8 cellular contexts compared by ENCODE assay signal in genomic region chr7:66672432-66673123, GRCh38. TPM values are rescaled to one million over a fixed set of nuclear protein-coding genes. Genes with fewer than 3 reads are reported as not detected.
DNase-seq lines count a peak whose midpoint lies in the region; ATAC-seq and TF ChIP-seq lines count a peak whose summit lies in the region.
"Not testable (repeated sequence)": the region's sequence is repeated elsewhere in the genome, so short reads cannot be mapped to it uniquely, and the experiment has no call there.

No MANE protein-coding gene starts in this region.

- peak overlapping the region; percentile 37; the same call in 1 of the 2 replicates for H3K27ac ChIP-seq in ACC112 (ENCODE audit: low read depth, low read length)
- peak overlapping the region; percentile 52; the same call in 1 of the 2 replicates for H3K27ac ChIP-seq in IMR-90 (ENCODE audit: insufficient read depth, low read length)
- H3K27ac ChIP-seq in foreskin keratinocyte, left lung: not testable (repeated sequence)

- not testable (repeated sequence) for H3K4me3 ChIP-seq in ACC112 (ENCODE audit: low read depth, low read length); IMR-90 (ENCODE audit: insufficient read depth, low read depth, low read length); left lung

- not testable (repeated sequence) for H3K23ac ChIP-seq in IMR-90 (ENCODE audit: low read depth, low read length)

- not testable (repeated sequence) for H3K27ac Mint-ChIP-seq in activated CD4-positive, alpha-beta T cell treated with anti-CD3 and anti-CD28 coated beads for 36 hours; activated naive CD8-positive, alpha-beta T cell treated with anti-CD3 and anti-CD28 coated beads, Interleukin-2, amount 50 U/mL, for 24 hours

- H3K79me2 ChIP-seq in ACC112 (ENCODE audit: control insufficient read depth, insufficient read depth, low read length, unreplicated experiment) = peaks cover 26% of the 10 kb centered on the region

- not testable (repeated sequence) for TF ChIP-seq RAD21 in IMR-90 (IDR thresholded peaks at IDR 0.05; ENCODE audit: low read length)

- TF ChIP-seq CTCF in IMR-90 (conservative IDR thresholded peaks at IDR 0.05; ENCODE audit: low read depth, low read length); foreskin keratinocyte (conservative IDR thresholded peaks at IDR 0.05); left lung (IDR thresholded peaks at IDR 0.05): not testable (repeated sequence)

- dilution Hi-C loops in IMR-90 (cut with HindIII; ENCODE audit: low sequenced_read_pairs, unreplicated experiment) = not testable (repeated sequence)

- intact Hi-C loops in IMR-90 (cut with micrococcal nuclease); activated CD4-positive, alpha-beta T cell treated with anti-CD3 and anti-CD28 coated beads for 36 hours (cut with DNase I, micrococcal nuclease); left lung (cut with DNase I): not testable (repeated sequence)

- H3K36me3 Mint-ChIP-seq in activated CD4-positive, alpha-beta T cell treated with anti-CD3 and anti-CD28 coated beads for 36 hours (ENCODE audit: low read depth); activated naive CD8-positive, alpha-beta T cell treated with anti-CD3 and anti-CD28 coated beads, Interleukin-2, amount 50 U/mL, for 24 hours (ENCODE audit: low read depth): not testable (repeated sequence)

- not testable (repeated sequence) for H3K27me3 ChIP-seq in ACC112 (ENCODE audit: insufficient read depth, low read length); IMR-90 (ENCODE audit: control insufficient read depth, insufficient read depth, low read length); foreskin keratinocyte; left lung

- not testable (repeated sequence) for H3K4me2 ChIP-seq in IMR-90 (ENCODE audit: low read depth, low read length)

- H3K36me3 ChIP-seq in ACC112 (ENCODE audit: insufficient read depth, low read length); left lung: not testable (repeated sequence)
- peaks cover 18% of the 10 kb centered on the region for H3K36me3 ChIP-seq in IMR-90 (ENCODE audit: control insufficient read depth, insufficient read depth, low read length)

- not testable (repeated sequence) for H2BK20ac ChIP-seq in IMR-90 (ENCODE audit: low read depth, low read length)

- H3K4me1 ChIP-seq in ACC112 (ENCODE audit: control insufficient read depth, insufficient read depth, low read length, unreplicated experiment); IMR-90 (ENCODE audit: control insufficient read depth, insufficient read depth, low read length); foreskin keratinocyte; left lung: not testable (repeated sequence)

- not testable (repeated sequence) for H2AFZ ChIP-seq in ACC112 (ENCODE audit: low read length, unreplicated experiment); IMR-90 (replicated peaks; ENCODE audit: low read length, poor library complexity)

- not testable (repeated sequence) for H3K4me3 Mint-ChIP-seq in activated CD4-positive, alpha-beta T cell treated with anti-CD3 and anti-CD28 coated beads for 36 hours; activated naive CD8-positive, alpha-beta T cell treated with anti-CD3 and anti-CD28 coated beads, Interleukin-2, amount 50 U/mL, for 24 hours

- H2AK9ac ChIP-seq in IMR-90 (replicated peaks; ENCODE audit: low read depth, low read length, poor library complexity) = not testable (repeated sequence)

- not testable (repeated sequence) for H3K4ac ChIP-seq in IMR-90 (ENCODE audit: low read depth, low read length)

- not testable (repeated sequence) for H2AK5ac ChIP-seq in IMR-90 (ENCODE audit: low read depth, low read length)

- no CpG with 5 or more reads among the region's 5 CpGs for WGBS in IMR-90 (ENCODE audit: extremely low coverage in 2 of 2, insufficient read length in 1 of 2), 2 experiments

- peak; percentile 59 for ATAC-seq in GM19351 (IDR thresholded peaks at IDR 0.05; ENCODE audit: unreplicated experiment)
- ATAC-seq in IMR-90 (ENCODE audit: low read depth) = peak; percentile 43
- ATAC-seq in activated CD4-positive, alpha-beta T cell treated with anti-CD3 and anti-CD28 coated beads for 36 hours = peak; percentile 27
- ATAC-seq in activated naive CD8-positive, alpha-beta T cell treated with anti-CD3 and anti-CD28 coated beads, Interleukin-2, amount 50 U/mL, for 24 hours = peak; percentile 11
- ATAC-seq in foreskin keratinocyte = peak; percentile 49
- peak; percentile 14 for ATAC-seq in left lung
- peak; percentile 30 for ATAC-seq in stimulated activated naive CD8-positive, alpha-beta T cell treated with anti-CD3 and anti-CD28 coated beads, Interleukin-15, Interleukin-2, amounts not matched to agents 100 U/mL and 50 U/mL, for 24 hours

- H3K18ac ChIP-seq in IMR-90 (ENCODE audit: low read depth, low read length) = not testable (repeated sequence)

- not testable (repeated sequence) for H4K91ac ChIP-seq in IMR-90 (ENCODE audit: insufficient read depth, low read depth, low read length)

- BruUV-seq in IMR-90 (replicated peaks; lab: Mats Ljungman, UMichigan) = not testable (repeated sequence)

- CTCF ChIA-PET in IMR-90 (lab: Yijun Ruan, JAX) = interaction anchor here (0.6 kb wide), 1 partner anchor 18 kb away, joined by 3 read pairs; no protein-coding TSS in a partner anchor
- CTCF ChIA-PET in activated CD4-positive, alpha-beta T cell treated with anti-CD3 and anti-CD28 coated beads for 36 hours (lab: Charles Lee) = interaction anchor here (0.6 kb wide), 1 partner anchor 111 kb away, joined by 3 read pairs; no protein-coding TSS in a partner anchor

- not testable (repeated sequence) for H3K14ac ChIP-seq in IMR-90 (replicated peaks; ENCODE audit: low read depth, low read length)

- POLR2A ChIA-PET in IMR-90 (lab: Charles Lee; ENCODE audit: unreplicated experiment); activated CD4-positive, alpha-beta T cell treated with anti-CD3 and anti-CD28 coated beads for 36 hours (lab: Charles Lee): not testable (repeated sequence)

- H3K27me3 Mint-ChIP-seq in activated CD4-positive, alpha-beta T cell treated with anti-CD3 and anti-CD28 coated beads for 36 hours; activated naive CD8-positive, alpha-beta T cell treated with anti-CD3 and anti-CD28 coated beads, Interleukin-2, amount 50 U/mL, for 24 hours: not testable (repeated sequence)

- H3K4me1 Mint-ChIP-seq in activated CD4-positive, alpha-beta T cell treated with anti-CD3 and anti-CD28 coated beads for 36 hours = peaks cover 12% of the 10 kb centered on the region
- H3K4me1 Mint-ChIP-seq in activated naive CD8-positive, alpha-beta T cell treated with anti-CD3 and anti-CD28 coated beads, Interleukin-2, amount 50 U/mL, for 24 hours = peaks cover 11% of the 10 kb centered on the region

- H3K9ac ChIP-seq in IMR-90 (ENCODE audit: low read depth, low read length) = not testable (repeated sequence)

- H2BK15ac ChIP-seq in IMR-90 (ENCODE audit: low read depth, low read length) = not testable (repeated sequence)

- in situ Hi-C loops in IMR-90 (cut with MboI; ENCODE audit: low sequenced_read_pairs) = not testable (repeated sequence)

- H2BK120ac ChIP-seq in IMR-90 (ENCODE audit: low read depth, low read length) = not testable (repeated sequence)

- H3K56ac ChIP-seq in IMR-90 (ENCODE audit: extremely low read depth, insufficient read depth, low read length) = not testable (repeated sequence)

- H3K9me3 ChIP-seq in IMR-90 (ENCODE audit: control insufficient read depth, insufficient read depth, low read length); left lung: not testable (repeated sequence)

- not testable (repeated sequence) for DNase-seq in IMR-90; activated CD4-positive, alpha-beta T cell treated with anti-CD3 and anti-CD28 coated beads for 36 hours; activated naive CD8-positive, alpha-beta T cell treated with anti-CD3 and anti-CD28 coated beads, Interleukin-2, amount 50 U/mL, for 24 hours; foreskin keratinocyte; left lung; stimulated activated naive CD8-positive, alpha-beta T cell treated with anti-CD3 and anti-CD28 coated beads, Interleukin-15, Interleukin-2, amounts not matched to agents 100 U/mL and 50 U/mL, for 24 hours

- H3K9me1 ChIP-seq in IMR-90 (ENCODE audit: insufficient read depth, low read length) = not testable (repeated sequence)

- not testable (repeated sequence) for H2BK5ac ChIP-seq in IMR-90 (ENCODE audit: low read depth, low read length, poor library complexity, severe bottlenecking)

- not testable (repeated sequence) for TF ChIP-seq POLR2A in IMR-90 (IDR thresholded peaks at IDR 0.05; ENCODE audit: low read depth, low read length)

- H3K9me3 Mint-ChIP-seq in activated CD4-positive, alpha-beta T cell treated with anti-CD3 and anti-CD28 coated beads for 36 hours (ENCODE audit: low read depth); activated naive CD8-positive, alpha-beta T cell treated with anti-CD3 and anti-CD28 coated beads, Interleukin-2, amount 50 U/mL, for 24 hours: not testable (repeated sequence)

- not testable (repeated sequence) for H4K5ac ChIP-seq in IMR-90 (ENCODE audit: low read depth, low read length)

- H4K20me1 ChIP-seq in IMR-90 (ENCODE audit: insufficient read depth, low read length) = peaks cover 26% of the 10 kb centered on the region

- not testable (repeated sequence) for H4K8ac ChIP-seq in IMR-90 (ENCODE audit: low read depth in 2 of 2, low read length in 2 of 2)

- H3K79me1 ChIP-seq in IMR-90 (ENCODE audit: low read depth in 1 of 2, low read length in 2 of 2) = peaks cover 27 to 69% of the 10 kb centered on the region in 2 experiments

RNA-seq across cellular contexts. Expression of gene KCTD7, which starts 43.9 kb away (rescaled TPM):
- total RNA-seq in IMR-90 (2012; rRNA removed) = 6.1 TPM in 2 replicates
- 11.3 and 12.8 TPM in 2 replicates for polyA plus RNA-seq in IMR-90 (2012; rRNA removed)
- polyA plus RNA-seq in IMR-90 (2012; cell fraction: cytosol; rRNA removed) = 8.9 and 12.4 TPM in 2 replicates
- 40.0 and 52.6 TPM in 2 replicates for polyA plus RNA-seq in IMR-90 (2012; cell fraction: nucleus; rRNA removed; ENCODE audit: low replicate concordance)
- total RNA-seq in activated CD4-positive, alpha-beta T cell treated with anti-CD3 and anti-CD28 coated beads for 36 hours = 1 to 10 TPM; 7.8 TPM
- 2.6 and 3.9 TPM in 2 replicates for total RNA-seq in foreskin keratinocyte
- 2.0 and 2.4 TPM in 2 replicates for polyA plus RNA-seq in foreskin keratinocyte
- total RNA-seq in left lung = 10 to 100 TPM; 10.4 to 12.4 TPM
